1 cellular context compared by ENCODE assay signal in the genomic region with DNA sequence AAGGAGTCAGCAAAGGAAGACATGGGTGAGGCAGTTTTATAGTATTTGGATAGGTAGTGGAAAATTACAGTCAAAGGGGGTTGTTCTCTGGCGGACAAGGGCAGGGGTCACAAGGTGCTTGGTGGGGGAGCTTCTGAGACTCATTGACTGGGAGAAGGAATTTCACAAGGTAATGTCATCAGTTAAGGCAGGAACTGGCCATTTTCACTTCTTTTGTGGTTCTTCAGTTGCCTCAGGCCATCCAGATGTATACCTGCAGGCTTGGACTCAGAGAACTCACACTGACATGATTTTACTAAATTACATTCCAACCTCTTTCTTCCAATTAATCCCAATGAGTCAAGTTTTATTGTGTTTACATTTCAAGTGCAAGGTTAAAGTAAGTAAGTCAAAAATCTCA.
TF ChIP-seq lines count a peak whose summit lies in the region.

No MANE protein-coding gene starts in this region.

TF ChIP-seq in WTC11, 78 proteins besides CTCF, POLR2A, EP300 and RAD21:
- TF ChIP-seq, protein P1, sequence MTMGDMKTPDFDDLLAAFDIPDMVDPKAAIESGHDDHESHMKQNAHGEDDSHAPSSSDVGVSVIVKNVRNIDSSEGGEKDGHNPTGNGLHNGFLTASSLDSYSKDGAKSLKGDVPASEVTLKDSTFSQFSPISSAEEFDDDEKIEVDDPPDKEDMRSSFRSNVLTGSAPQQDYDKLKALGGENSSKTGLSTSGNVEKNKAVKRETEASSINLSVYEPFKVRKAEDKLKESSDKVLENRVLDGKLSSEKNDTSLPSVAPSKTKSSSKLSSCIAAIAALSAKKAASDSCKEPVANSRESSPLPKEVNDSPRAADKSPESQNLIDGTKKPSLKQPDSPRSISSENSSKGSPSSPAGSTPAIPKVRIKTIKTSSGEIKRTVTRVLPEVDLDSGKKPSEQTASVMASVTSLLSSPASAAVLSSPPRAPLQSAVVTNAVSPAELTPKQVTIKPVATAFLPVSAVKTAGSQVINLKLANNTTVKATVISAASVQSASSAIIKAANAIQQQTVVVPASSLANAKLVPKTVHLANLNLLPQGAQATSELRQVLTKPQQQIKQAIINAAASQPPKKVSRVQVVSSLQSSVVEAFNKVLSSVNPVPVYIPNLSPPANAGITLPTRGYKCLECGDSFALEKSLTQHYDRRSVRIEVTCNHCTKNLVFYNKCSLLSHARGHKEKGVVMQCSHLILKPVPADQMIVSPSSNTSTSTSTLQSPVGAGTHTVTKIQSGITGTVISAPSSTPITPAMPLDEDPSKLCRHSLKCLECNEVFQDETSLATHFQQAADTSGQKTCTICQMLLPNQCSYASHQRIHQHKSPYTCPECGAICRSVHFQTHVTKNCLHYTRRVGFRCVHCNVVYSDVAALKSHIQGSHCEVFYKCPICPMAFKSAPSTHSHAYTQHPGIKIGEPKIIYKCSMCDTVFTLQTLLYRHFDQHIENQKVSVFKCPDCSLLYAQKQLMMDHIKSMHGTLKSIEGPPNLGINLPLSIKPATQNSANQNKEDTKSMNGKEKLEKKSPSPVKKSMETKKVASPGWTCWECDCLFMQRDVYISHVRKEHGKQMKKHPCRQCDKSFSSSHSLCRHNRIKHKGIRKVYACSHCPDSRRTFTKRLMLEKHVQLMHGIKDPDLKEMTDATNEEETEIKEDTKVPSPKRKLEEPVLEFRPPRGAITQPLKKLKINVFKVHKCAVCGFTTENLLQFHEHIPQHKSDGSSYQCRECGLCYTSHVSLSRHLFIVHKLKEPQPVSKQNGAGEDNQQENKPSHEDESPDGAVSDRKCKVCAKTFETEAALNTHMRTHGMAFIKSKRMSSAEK (CRISPR knock-in tag; IDR thresholded peaks at IDR 0.05; ENCODE audit: borderline replicate concordance), result no peak
- TF ChIP-seq IRF2 (CRISPR knock-in tag; IDR thresholded peaks at IDR 0.05; ENCODE audit: borderline replicate concordance, low read depth), result no peak
- no peak for TF ChIP-seq ERG (CRISPR knock-in tag; IDR thresholded peaks at IDR 0.05)
- TF ChIP-seq, protein P2, sequence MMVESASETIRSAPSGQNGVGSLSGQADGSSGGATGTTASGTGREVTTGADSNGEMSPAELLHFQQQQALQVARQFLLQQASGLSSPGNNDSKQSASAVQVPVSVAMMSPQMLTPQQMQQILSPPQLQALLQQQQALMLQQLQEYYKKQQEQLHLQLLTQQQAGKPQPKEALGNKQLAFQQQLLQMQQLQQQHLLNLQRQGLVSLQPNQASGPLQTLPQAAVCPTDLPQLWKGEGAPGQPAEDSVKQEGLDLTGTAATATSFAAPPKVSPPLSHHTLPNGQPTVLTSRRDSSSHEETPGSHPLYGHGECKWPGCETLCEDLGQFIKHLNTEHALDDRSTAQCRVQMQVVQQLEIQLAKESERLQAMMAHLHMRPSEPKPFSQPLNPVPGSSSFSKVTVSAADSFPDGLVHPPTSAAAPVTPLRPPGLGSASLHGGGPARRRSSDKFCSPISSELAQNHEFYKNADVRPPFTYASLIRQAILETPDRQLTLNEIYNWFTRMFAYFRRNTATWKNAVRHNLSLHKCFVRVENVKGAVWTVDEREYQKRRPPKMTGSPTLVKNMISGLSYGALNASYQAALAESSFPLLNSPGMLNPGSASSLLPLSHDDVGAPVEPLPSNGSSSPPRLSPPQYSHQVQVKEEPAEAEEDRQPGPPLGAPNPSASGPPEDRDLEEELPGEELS (CRISPR knock-in tag; IDR thresholded peaks at IDR 0.05), result no peak
- TF ChIP-seq FOXJ3 (CRISPR knock-in tag; IDR thresholded peaks at IDR 0.05; ENCODE audit: borderline replicate concordance), result no peak
- TF ChIP-seq, protein P3, sequence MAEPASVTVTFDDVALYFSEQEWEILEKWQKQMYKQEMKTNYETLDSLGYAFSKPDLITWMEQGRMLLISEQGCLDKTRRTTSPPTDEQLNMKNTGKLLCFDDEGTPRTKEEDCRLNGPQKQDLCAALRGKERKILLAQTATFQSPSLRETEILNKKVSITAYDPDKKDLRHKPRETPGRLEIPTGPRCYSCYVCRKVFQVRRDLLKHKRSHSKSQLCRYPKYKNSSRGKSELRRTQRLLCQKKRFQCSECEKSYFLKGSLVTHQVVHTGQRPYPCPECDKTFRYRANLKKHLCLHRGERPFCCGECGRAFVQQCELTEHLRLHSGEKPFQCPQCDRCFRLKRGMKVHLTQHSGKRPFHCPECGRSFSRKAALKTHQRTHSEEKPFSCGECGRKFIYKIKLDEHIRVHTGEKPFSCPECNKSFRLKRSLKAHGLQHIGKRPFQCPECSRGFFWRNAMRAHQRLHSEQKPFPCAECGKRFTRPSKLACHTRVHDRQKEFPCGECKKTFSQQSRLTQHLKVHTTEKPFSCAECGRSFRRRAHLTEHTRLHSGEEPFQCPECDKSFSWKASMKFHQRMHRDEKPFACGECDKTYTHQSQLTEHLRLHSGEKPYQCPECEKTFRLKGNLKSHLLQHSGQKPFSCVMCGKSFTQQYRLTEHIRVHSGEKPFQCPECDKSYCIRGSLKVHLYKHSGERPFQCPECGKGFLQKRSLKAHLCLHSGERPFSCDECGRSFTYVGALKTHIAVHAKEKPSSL (CRISPR knock-in tag; conservative IDR thresholded peaks at IDR 0.05), result no peak
- TF ChIP-seq ZNF232 (CRISPR knock-in tag; IDR thresholded peaks at IDR 0.05), result no peak
- no peak for TF ChIP-seq NFE2L1 (CRISPR knock-in tag; IDR thresholded peaks at IDR 0.05)
- TF ChIP-seq CREM (CRISPR knock-in tag; IDR thresholded peaks at IDR 0.05), result no peak
- no peak for TF ChIP-seq ZBTB21 (CRISPR knock-in tag; IDR thresholded peaks at IDR 0.05; ENCODE audit: borderline replicate concordance)
- TF ChIP-seq ZNF263 (CRISPR knock-in tag; IDR thresholded peaks at IDR 0.05; ENCODE audit: low read depth), result no peak
- TF ChIP-seq E2F5 (CRISPR knock-in tag; IDR thresholded peaks at IDR 0.05), result no peak
- no peak for TF ChIP-seq KAT7 (CRISPR knock-in tag; IDR thresholded peaks at IDR 0.05; ENCODE audit: borderline replicate concordance)
- no peak for TF ChIP-seq FOXP1 (CRISPR knock-in tag; IDR thresholded peaks at IDR 0.05; ENCODE audit: borderline replicate concordance)
- TF ChIP-seq, protein P4, sequence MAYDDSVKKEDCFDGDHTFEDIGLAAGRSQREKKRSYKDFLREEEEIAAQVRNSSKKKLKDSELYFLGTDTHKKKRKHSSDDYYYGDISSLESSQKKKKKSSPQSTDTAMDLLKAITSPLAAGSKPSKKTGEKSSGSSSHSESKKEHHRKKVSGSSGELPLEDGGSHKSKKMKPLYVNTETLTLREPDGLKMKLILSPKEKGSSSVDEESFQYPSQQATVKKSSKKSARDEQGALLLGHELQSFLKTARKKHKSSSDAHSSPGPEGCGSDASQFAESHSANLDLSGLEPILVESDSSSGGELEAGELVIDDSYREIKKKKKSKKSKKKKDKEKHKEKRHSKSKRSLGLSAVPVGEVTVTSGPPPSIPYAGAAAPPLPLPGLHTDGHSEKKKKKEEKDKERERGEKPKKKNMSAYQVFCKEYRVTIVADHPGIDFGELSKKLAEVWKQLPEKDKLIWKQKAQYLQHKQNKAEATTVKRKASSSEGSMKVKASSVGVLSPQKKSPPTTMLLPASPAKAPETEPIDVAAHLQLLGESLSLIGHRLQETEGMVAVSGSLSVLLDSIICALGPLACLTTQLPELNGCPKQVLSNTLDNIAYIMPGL (CRISPR knock-in tag; IDR thresholded peaks at IDR 0.05), result no peak
- no peak for TF ChIP-seq TP53 (CRISPR knock-in tag; IDR thresholded peaks at IDR 0.05)
- TF ChIP-seq CREB1 (CRISPR knock-in tag; IDR thresholded peaks at IDR 0.05), result no peak
- no peak for TF ChIP-seq NR1H2 (CRISPR knock-in tag; IDR thresholded peaks at IDR 0.05)
